In the genomic region with DNA sequence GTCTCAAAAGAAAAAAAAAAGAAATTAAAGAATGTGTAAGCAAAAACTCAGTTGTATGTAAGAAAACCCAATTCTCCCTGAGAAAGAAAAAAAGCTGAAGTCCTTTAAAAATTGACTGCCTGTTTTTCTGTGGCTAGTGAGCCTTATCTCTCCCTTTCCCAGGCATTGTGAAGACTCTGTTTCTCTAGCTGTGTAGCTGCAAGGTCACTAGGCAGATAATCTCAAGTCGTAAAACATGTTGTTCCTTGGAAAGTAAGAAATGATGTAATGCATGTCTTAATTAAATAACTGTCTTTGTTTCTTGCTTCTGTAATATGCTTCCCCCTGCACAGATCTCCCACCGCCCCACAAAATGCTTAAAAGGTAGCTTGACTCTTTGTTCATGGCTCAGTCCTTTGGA, we compare ENCODE assay signal across 7 cellular contexts. TPM values are rescaled to one million over a fixed set of nuclear protein-coding genes. Genes with fewer than 3 reads are reported as not detected.
A peak's percentile ranks its signal among the peaks of the same experiment; 100 is the strongest.
DNase-seq lines count a peak whose midpoint lies in the region; TF ChIP-seq lines count a peak whose summit lies in the region.
"Not testable (repeated sequence)": the region's sequence is repeated elsewhere in the genome, so short reads cannot be mapped to it uniquely, and the experiment has no call there.

No MANE protein-coding gene starts in this region.

- CTCF ChIA-PET in Caco-2 (lab: Charles Lee): not testable (repeated sequence)

- not testable (repeated sequence) for TF ChIP-seq CTCF in Caco-2 (IDR thresholded peaks at IDR 0.05; ENCODE audit: insufficient read depth in 1 of 2, low read depth in 1 of 2, low read length in 1 of 2, severe bottlenecking in 1 of 2, unreplicated experiment in 1 of 2); endodermal cell (conservative IDR thresholded peaks at IDR 0.05); mesothelial cell of epicardium (IDR thresholded peaks at IDR 0.05; ENCODE audit: unreplicated experiment); neural progenitor cell (IDR thresholded peaks at IDR 0.05); testis (IDR thresholded peaks at IDR 0.05)

- intact Hi-C loops in Caco-2 (cut with micrococcal nuclease; ENCODE audit: unreplicated experiment); testis (cut with DNase I; ENCODE audit: low total_unique reads): not testable (repeated sequence)

- H3K4me1 ChIP-seq in Caco-2: peaks cover 12% of the 10 kb centered on the region
- H3K4me1 ChIP-seq in endodermal cell (ENCODE audit: control insufficient read depth, insufficient read depth, low read length); neural progenitor cell; testis: not testable (repeated sequence)

- H4K20me1 ChIP-seq in neural progenitor cell (ENCODE audit: low read depth): not testable (repeated sequence)

- 89 to 100% methylated on average over 1 to 2 of the region's 2 CpGs for WGBS in endodermal cell (ENCODE audit: insufficient coverage in 1 of 2, insufficient read length in 1 of 2), 2 experiments
- 56 to 58% methylated on average over 2 of the region's 2 CpGs for WGBS in testis, 2 donors

- not testable (repeated sequence) for DNase-seq in Caco-2; endodermal cell; mesothelial cell of epicardium (ENCODE audit: low spot score in 2 of 2, unreplicated experiment in 2 of 2); neural progenitor cell (ENCODE audit: low spot score)
- peak; percentile 71 for DNase-seq in OCI-M1 (lab: John Stamatoyannopoulos, UW)
- DNase-seq in amniotic epithelial cell (ENCODE audit: low read depth): peak; percentile 81
- peak; percentile 35 for DNase-seq in testis

- H3K27me3 ChIP-seq in Caco-2 (replicated peaks; ENCODE audit: control insufficient read depth, insufficient read depth, low read length); endodermal cell (ENCODE audit: control insufficient read depth, insufficient read depth, low read length, poor library complexity, severe bottlenecking); neural progenitor cell; testis: not testable (repeated sequence)

- H3K27me3 Mint-ChIP-seq in Caco-2 (ENCODE audit: insufficient read depth, unreplicated experiment); endodermal cell (ENCODE audit: insufficient read depth); mesothelial cell of epicardium (ENCODE audit: low read depth); neural progenitor cell (ENCODE audit: insufficient read depth, low read depth): not testable (repeated sequence)

- not testable (repeated sequence) for H3K79me2 ChIP-seq in neural progenitor cell (ENCODE audit: low read depth)

- POLR2A ChIA-PET in Caco-2 (lab: Charles Lee): not testable (repeated sequence)

- BruUV-seq in Caco-2 (replicated peaks; lab: Mats Ljungman, UMichigan): not testable (repeated sequence)

- H3K4me3 Mint-ChIP-seq in Caco-2 (ENCODE audit: unreplicated experiment); endodermal cell; mesothelial cell of epicardium; neural progenitor cell: not testable (repeated sequence)

- H3K27ac Mint-ChIP-seq in Caco-2 (ENCODE audit: unreplicated experiment): peak overlapping the region; percentile 53
- peak overlapping the region; percentile 18 for H3K27ac Mint-ChIP-seq in endodermal cell
- H3K27ac Mint-ChIP-seq in mesothelial cell of epicardium: peak overlapping the region; percentile 33
- peak overlapping the region; percentile 42 for H3K27ac Mint-ChIP-seq in neural progenitor cell

- H3K4me2 ChIP-seq in neural progenitor cell: not testable (repeated sequence)

- not testable (repeated sequence) for H3K36me3 Mint-ChIP-seq in Caco-2 (ENCODE audit: insufficient read depth, unreplicated experiment); mesothelial cell of epicardium; neural progenitor cell
- H3K36me3 Mint-ChIP-seq in endodermal cell (ENCODE audit: low read depth): peaks cover 10% of the 10 kb centered on the region

- H3K36me3 ChIP-seq in Caco-2 (ENCODE audit: control insufficient read depth, insufficient read depth, low read length); endodermal cell (ENCODE audit: control insufficient read depth, insufficient read depth, low read length); neural progenitor cell; testis (ENCODE audit: low read depth, missing control alignments): not testable (repeated sequence)

- not testable (repeated sequence) for H3F3A ChIP-seq in neural progenitor cell (ENCODE audit: low read depth)

- not testable (repeated sequence) for H3K9ac ChIP-seq in endodermal cell (ENCODE audit: extremely low read depth, low read length, poor library complexity, severe bottlenecking); neural progenitor cell

- H3K4me3 ChIP-seq in Caco-2 (ENCODE audit: low read depth, low read length); endodermal cell (ENCODE audit: low read length); neural progenitor cell; testis: not testable (repeated sequence)

- not testable (repeated sequence) for TF ChIP-seq POLR2A in testis (IDR thresholded peaks at IDR 0.05)

- not testable (repeated sequence) for H3K9me3 ChIP-seq in Caco-2; endodermal cell (ENCODE audit: control insufficient read depth, low read length); neural progenitor cell (ENCODE audit: low read depth); testis

- not testable (repeated sequence) for H3K27ac ChIP-seq in endodermal cell (ENCODE audit: low read depth, low read length); neural progenitor cell
- H3K27ac ChIP-seq in testis: peak overlapping the region; percentile 68

- not testable (repeated sequence) for H3K9me3 Mint-ChIP-seq in Caco-2 (ENCODE audit: unreplicated experiment); endodermal cell; mesothelial cell of epicardium; neural progenitor cell

- H2AFZ ChIP-seq in neural progenitor cell (replicated peaks): not testable (repeated sequence)

- not testable (repeated sequence) for H3K4me1 Mint-ChIP-seq in Caco-2 (ENCODE audit: low read depth, unreplicated experiment); endodermal cell; neural progenitor cell
- peaks cover 18% of the 10 kb centered on the region for H3K4me1 Mint-ChIP-seq in mesothelial cell of epicardium

RNA-seq across cellular contexts. Expression of gene GNE, which starts 46.1 kb away (rescaled TPM):
- total RNA-seq in Caco-2 (2022) (15.2 and 18.7 TPM in 2 replicates), endodermal cell (1 to 10 TPM; 5.6 to 7.0 TPM), mesothelial cell of epicardium (12.1 to 13.4 TPM (median 12.4 TPM) in 3 replicates), neural progenitor cell (ENCODE audit: low replicate concordance) (25.2 and 26.8 TPM in 2 replicates), testis (10 to 100 TPM; 22.7 to 26.6 TPM)
- 15.8 TPM for polyA plus RNA-seq in endodermal cell (2013, experiment 1 of 2)
- polyA plus RNA-seq in endodermal cell (2013, experiment 2 of 2): 16.1 TPM
- 13.2 TPM for polyA plus RNA-seq in testis (ENCODE audit: insufficient read depth, low read depth, low replicate concordance)
